In the genomic region with DNA sequence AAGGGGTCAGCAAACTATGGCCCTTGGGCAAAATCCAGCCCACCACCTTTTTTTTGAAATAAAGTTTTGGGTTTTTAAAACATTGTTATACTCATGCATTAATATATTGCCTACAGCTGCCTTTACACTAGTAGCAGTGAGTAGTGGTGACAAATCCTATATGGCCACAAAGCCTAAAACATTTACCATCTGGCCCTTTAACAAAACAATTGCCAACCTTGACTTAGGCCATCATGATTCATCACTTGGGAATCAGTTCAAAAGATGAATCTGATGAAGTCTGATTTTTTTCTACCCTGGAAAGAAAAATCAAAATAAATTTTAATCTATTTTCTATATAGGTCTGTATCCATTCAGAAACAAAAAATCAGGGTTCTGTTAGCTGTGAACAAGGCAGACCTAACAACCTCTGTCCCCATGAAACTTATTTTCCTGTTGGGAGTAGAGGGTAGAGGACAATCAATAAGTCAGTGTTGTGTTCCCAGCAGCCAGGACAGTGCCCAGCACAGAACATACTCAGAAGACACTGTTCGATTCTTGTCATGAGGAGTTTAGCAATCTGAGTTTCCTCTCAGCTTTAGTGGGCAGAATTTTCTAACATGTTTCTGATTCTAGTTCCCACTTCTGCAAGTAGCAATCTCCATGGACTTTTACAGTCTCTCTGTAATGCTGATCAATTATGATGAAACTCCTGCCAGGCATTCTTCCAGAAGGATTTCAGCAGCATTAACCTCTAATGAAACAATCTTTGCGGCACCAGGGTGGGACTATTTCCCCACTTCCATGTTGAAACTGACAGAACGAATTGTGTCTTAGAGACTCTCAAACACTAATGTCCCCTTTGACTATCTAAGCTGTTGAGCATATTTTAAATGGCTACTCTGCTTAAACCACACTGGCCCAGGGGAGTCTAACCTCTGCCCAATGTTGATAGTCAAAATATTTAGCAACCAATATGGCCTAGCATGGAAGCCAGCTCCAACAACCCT, we compare ENCODE assay signal across 1 cellular context.
TF ChIP-seq lines count a peak whose summit lies in the region.

No MANE protein-coding gene starts in this region.

TF ChIP-seq in HepG2, 621 proteins besides CTCF, POLR2A, EP300 and RAD21 (continued from another document):
- TF ChIP-seq, protein P1, sequence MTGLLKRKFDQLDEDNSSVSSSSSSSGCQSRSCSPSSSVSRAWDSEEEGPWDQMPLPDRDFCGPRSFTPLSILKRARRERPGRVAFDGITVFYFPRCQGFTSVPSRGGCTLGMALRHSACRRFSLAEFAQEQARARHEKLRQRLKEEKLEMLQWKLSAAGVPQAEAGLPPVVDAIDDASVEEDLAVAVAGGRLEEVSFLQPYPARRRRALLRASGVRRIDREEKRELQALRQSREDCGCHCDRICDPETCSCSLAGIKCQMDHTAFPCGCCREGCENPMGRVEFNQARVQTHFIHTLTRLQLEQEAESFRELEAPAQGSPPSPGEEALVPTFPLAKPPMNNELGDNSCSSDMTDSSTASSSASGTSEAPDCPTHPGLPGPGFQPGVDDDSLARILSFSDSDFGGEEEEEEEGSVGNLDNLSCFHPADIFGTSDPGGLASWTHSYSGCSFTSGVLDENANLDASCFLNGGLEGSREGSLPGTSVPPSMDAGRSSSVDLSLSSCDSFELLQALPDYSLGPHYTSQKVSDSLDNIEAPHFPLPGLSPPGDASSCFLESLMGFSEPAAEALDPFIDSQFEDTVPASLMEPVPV (CRISPR knock-in tag; IDR thresholded peaks at IDR 0.05) = no peak
- TF ChIP-seq, protein P2, sequence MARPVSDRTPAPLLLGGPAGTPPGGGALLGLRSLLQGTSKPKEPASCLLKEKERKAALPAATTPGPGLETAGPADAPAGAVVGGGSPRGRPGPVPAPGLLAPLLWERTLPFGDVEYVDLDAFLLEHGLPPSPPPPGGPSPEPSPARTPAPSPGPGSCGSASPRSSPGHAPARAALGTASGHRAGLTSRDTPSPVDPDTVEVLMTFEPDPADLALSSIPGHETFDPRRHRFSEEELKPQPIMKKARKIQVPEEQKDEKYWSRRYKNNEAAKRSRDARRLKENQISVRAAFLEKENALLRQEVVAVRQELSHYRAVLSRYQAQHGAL (CRISPR knock-in tag; IDR thresholded peaks at IDR 0.05; ENCODE audit: not compliant biosample characterization) = no peak
- TF ChIP-seq ZFP62 (CRISPR knock-in tag; IDR thresholded peaks at IDR 0.05) = no peak
